23 cellular contexts compared by ENCODE assay signal in genomic region chr1:40620150-40620549, GRCh38. TPM values are rescaled to one million over a fixed set of nuclear protein-coding genes. Genes with fewer than 3 reads are reported as not detected.
DNase-seq lines count a peak whose midpoint lies in the region; ATAC-seq and TF ChIP-seq lines count a peak whose summit lies in the region.
"Had no signal": no experiment of that assay in that cellular context is flagged by ENCODE, and none has a peak within 500 bp of the region (broad histone marks: within the 10 kb centered on the region; RNA-seq: fewer than 3 reads in every experiment).

No MANE protein-coding gene starts in this region.

- no CpG with 5 or more reads among the region's 5 CpGs for WGBS in H9 (ENCODE audit: extremely low coverage, insufficient read length, low lambda C conversion rate)
- 76% methylated on average over 5 of the region's 5 CpGs for WGBS in suprapubic skin

- H3K27me3 ChIP-seq in H9 (ENCODE audit: insufficient read depth, low read length) = no peaks in the 10 kb centered on the region
- no peaks in the 10 kb centered on the region for H3K27me3 ChIP-seq in suprapubic skin
- H3K27me3 ChIP-seq: BLaER1 treated with 17β-estradiol and CSF1 and Interleukin-3, amounts not matched to agents 10 nM and 100 nM had no signal

- no peak overlapping the region for H2BK120ac ChIP-seq in H9 (ENCODE audit: low read depth, low read length, poor library complexity, severe bottlenecking)

- H3K4me3 ChIP-seq in suprapubic skin = no peak overlapping the region
- H3K4me3 ChIP-seq: BLaER1 treated with 17β-estradiol and CSF1 and Interleukin-3, amounts not matched to agents 10 nM and 100 nM; GM12878; GM23338 had no signal

- no peaks in the 10 kb centered on the region for H3K4me1 Mint-ChIP-seq in H9
- H3K4me1 Mint-ChIP-seq: CD4-positive, CD25-positive, alpha-beta regulatory T cell; CD8-positive, alpha-beta memory T cell; GM23338; IgD-negative memory B cell had no signal

- ATAC-seq in left lobe of liver = no peak
- ATAC-seq in HG03342 (IDR thresholded peaks at IDR 0.05; ENCODE audit: unreplicated experiment) = no peak
- no peak for ATAC-seq in esophagus mucosa
- ATAC-seq: GM12878, GM23338, HCT116, HepG2 had no signal

- H3K27ac ChIP-seq in H9 (ENCODE audit: insufficient read length, low read depth, low read length) (no peak overlapping the region), suprapubic skin (no peak overlapping the region)
- H3K27ac ChIP-seq: BLaER1 treated with 17β-estradiol and CSF1 and Interleukin-3, amounts not matched to agents 10 nM and 100 nM had no signal

- no peak overlapping the region for H3T11ph ChIP-seq in H9 (ENCODE audit: low read length)

- H2BK15ac ChIP-seq in H9 (ENCODE audit: low read depth, low read length) = no peak overlapping the region

- no peak overlapping the region for H3K23ac ChIP-seq in H9 (ENCODE audit: insufficient read length, low read depth, low read length)

- DNase-seq in AG20443 (ENCODE audit: low spot score) (peak; percentile 1), H9 (peak; percentile 11), left lobe of liver (ENCODE audit: low spot score) (peak; percentile 16), suprapubic skin (ENCODE audit: low spot score in 2 of 2) (peak; percentile 11 to 12), RKO (ENCODE audit: low spot score) (no peak)
- DNase-seq: ACHN; CD4-positive, CD25-positive, alpha-beta regulatory T cell; CD8-positive, alpha-beta memory T cell; COR-L47; DMS 273 treated with DMSO at 0.1 percent for 48 hours; DMS53; DND-41; EL; HFFc6; KBM-7 had no signal

- H4K91ac ChIP-seq in H9 (ENCODE audit: insufficient read length, low read depth, low read length) = no peak overlapping the region

- H4K5ac ChIP-seq in H9 (ENCODE audit: insufficient read length, low read depth, low read length) = no peak overlapping the region

- no peaks in the 10 kb centered on the region for H3K36me3 ChIP-seq in suprapubic skin

- no peak overlapping the region for H4K8ac ChIP-seq in H9 (replicated peaks; ENCODE audit: insufficient read length, low read depth, low read length)

- no peaks in the 10 kb centered on the region for H3K36me3 Mint-ChIP-seq in H9 (ENCODE audit: insufficient read depth in 1 of 3, low read depth in 3 of 3)
- H3K36me3 Mint-ChIP-seq: CD4-positive, CD25-positive, alpha-beta regulatory T cell; CD8-positive, alpha-beta memory T cell had no signal

- no peaks in the 10 kb centered on the region for H3K79me1 ChIP-seq in H9 (ENCODE audit: insufficient read depth, low read depth, low read length, poor library complexity, severe bottlenecking)

- H3K27me3 Mint-ChIP-seq in H9 (ENCODE audit: low read depth) = no peaks in the 10 kb centered on the region; the same call in 1 of the 2 replicates

- H3K9ac ChIP-seq in H9 (ENCODE audit: extremely low read depth, insufficient read length, low read length) = no peak overlapping the region
- H3K9ac ChIP-seq: BLaER1 treated with 17β-estradiol and CSF1 and Interleukin-3, amounts not matched to agents 10 nM and 100 nM had no signal

- no peak overlapping the region for H2AFZ ChIP-seq in H9 (ENCODE audit: low read length)
- H2AFZ ChIP-seq: GM23338 had no signal

- H3K4me1 ChIP-seq in H9 (ENCODE audit: insufficient read depth, low read length) (no peaks in the 10 kb centered on the region), suprapubic skin (no peaks in the 10 kb centered on the region)

- no peak overlapping the region for H3K4ac ChIP-seq in H9 (ENCODE audit: low read depth, low read length)

- H2BK12ac ChIP-seq in H9 (ENCODE audit: insufficient read length, low read depth, low read length) = no peak overlapping the region

- TF ChIP-seq POLR2A in suprapubic skin (IDR thresholded peaks at IDR 0.05) = no peak

- no peak overlapping the region for H2BK20ac ChIP-seq in H9 (ENCODE audit: low read depth, low read length, poor library complexity, severe bottlenecking)

- no peak overlapping the region for H3K18ac ChIP-seq in H9 (ENCODE audit: insufficient read length, low read depth, low read length)

- no peak overlapping the region for H3K56ac ChIP-seq in H9 (ENCODE audit: insufficient read length, low read depth, low read length)

- no peak for TF ChIP-seq EP300 in suprapubic skin (IDR thresholded peaks at IDR 0.05)

- H3K27ac Mint-ChIP-seq in H9 = no peak overlapping the region
- H3K27ac Mint-ChIP-seq: CD4-positive, CD25-positive, alpha-beta regulatory T cell; CD8-positive, alpha-beta memory T cell; GM23338; HFFc6; IgD-negative memory B cell had no signal

- no peaks in the 10 kb centered on the region for H3K79me2 ChIP-seq in H9 (ENCODE audit: insufficient read depth, low read length)

- no peak overlapping the region for H2BK5ac ChIP-seq in H9 (ENCODE audit: insufficient read length, low read length)

- H3K9me3 ChIP-seq in H9 (ENCODE audit: control insufficient read depth, low read depth, low read length) (no peaks in the 10 kb centered on the region), suprapubic skin (no peaks in the 10 kb centered on the region)

- H3K23me2 ChIP-seq in H9 (ENCODE audit: insufficient read length, low read depth, low read length, poor library complexity, severe bottlenecking) = no peaks in the 10 kb centered on the region

- H3K4me2 ChIP-seq in H9 (ENCODE audit: insufficient read depth, insufficient read length, low read length) = no peak overlapping the region
- H3K4me2 ChIP-seq: GM23338 had no signal

- H4K20me1 ChIP-seq in H9 (ENCODE audit: control insufficient read depth, insufficient read depth, insufficient read length) = no peaks in the 10 kb centered on the region

- no peak for TF ChIP-seq CTCF in H9 (conservative IDR thresholded peaks at IDR 0.05)
- TF ChIP-seq CTCF in suprapubic skin (IDR thresholded peaks at IDR 0.05) = no peak

- H3K14ac ChIP-seq in H9 (ENCODE audit: insufficient read depth, low read length) = no peak overlapping the region

- no peak overlapping the region for H2AK5ac ChIP-seq in H9 (ENCODE audit: insufficient read length, low read length)

- peaks cover 0 to 3% of the 10 kb centered on the region in 2 experiments; a peak in 1 of 5 replicates for H3K9me3 Mint-ChIP-seq in H9
- H3K9me3 Mint-ChIP-seq: CD8-positive, alpha-beta memory T cell; GM23338; IgD-negative memory B cell had no signal

- H3K4me3 Mint-ChIP-seq in H9 = no peak overlapping the region
- H3K4me3 Mint-ChIP-seq: CD4-positive, CD25-positive, alpha-beta regulatory T cell; CD8-positive, alpha-beta memory T cell; GM23338; HFFc6; IgD-negative memory B cell had no signal

RNA-seq across cellular contexts. Expression of gene RIMS3, which starts 45.3 kb away (rescaled TPM):
- total RNA-seq in H9 (2021) = 13.7 and 14.2 TPM in 2 replicates
- 1.0 TPM for total RNA-seq in left lobe of liver
- total RNA-seq in suprapubic skin = 1 to 10 TPM; 2.8 to 8.2 (median 4.8) TPM
- 2.2 TPM for total RNA-seq in esophagus mucosa
